8 cellular contexts compared by ENCODE assay signal in genomic region chr19:35745328-35746086, GRCh38. TPM values are rescaled to one million over a fixed set of nuclear protein-coding genes. Genes with fewer than 3 reads are reported as not detected.
DNase-seq lines count a peak whose midpoint lies in the region; ATAC-seq lines count a peak whose summit lies in the region.

Gene PSENEN (plus strand): TSS chr19:35745651. CDS start chr19:35745931, 280 bp downstream.
Gene U2AF1L4 (minus strand): TSS chr19:35745418. CDS start chr19:35745391, 27 bp downstream.

- H3K36me3 Mint-ChIP-seq in activated naive CD4-positive, alpha-beta T cell treated with anti-CD3 and anti-CD28 coated beads, Interleukin-2, amount 50 U/mL, for 72 hours: peaks cover 25 to 31% of the 10 kb centered on the region in 2 donors

- no peaks in the 10 kb centered on the region for H3K9me3 Mint-ChIP-seq in activated naive CD4-positive, alpha-beta T cell treated with anti-CD3 and anti-CD28 coated beads, Interleukin-2, amount 50 U/mL, for 72 hours

- DNase-seq in GM04504 (ENCODE audit: low read depth) (peak; percentile 99), NCI-H1105 treated with DMSO at 0.1 percent for 48 hours (lab: John Stamatoyannopoulos, UW) (peak; percentile 99), SKM-1 treated with dmso at 0.1 percent for 144 hours (lab: John Stamatoyannopoulos, UW; ENCODE audit: unreplicated experiment) (peak; percentile 99), glomerular endothelial cell (ENCODE audit: extremely low read depth, low read depth, low spot score) (peak; percentile 95), nucleus accumbens (lab: John Stamatoyannopoulos, UW) (peak; percentile 79 to 99 (median 96)), superior temporal gyrus (ENCODE audit: extremely low spot score) (peak; percentile 100)
- DNase-seq in activated naive CD4-positive, alpha-beta T cell treated with anti-CD3 and anti-CD28 coated beads, Interleukin-2, amount 50 U/mL, for 72 hours (ENCODE audit: low spot score in 2 of 2): peak; percentile 92 to 98

- ATAC-seq in HG02623 (IDR thresholded peaks at IDR 0.05; ENCODE audit: unreplicated experiment): peak; percentile 37
- peak; percentile 53 to 60 for ATAC-seq in activated naive CD4-positive, alpha-beta T cell treated with anti-CD3 and anti-CD28 coated beads, Interleukin-2, amount 50 U/mL, for 72 hours

- peak within 1 kb of the TSS; percentile 93 to 100 for H3K27ac Mint-ChIP-seq in activated naive CD4-positive, alpha-beta T cell treated with anti-CD3 and anti-CD28 coated beads, Interleukin-2, amount 50 U/mL, for 72 hours

RNA-seq across cellular contexts. Expression of gene PSENEN, which starts in this region (rescaled TPM):
- 10 to 100 TPM; 43.2 to 49.4 TPM for total RNA-seq in activated naive CD4-positive, alpha-beta T cell treated with anti-CD3 and anti-CD28 coated beads, Interleukin-2, amount 50 U/mL, for 72 hours
- total RNA-seq in glomerular endothelial cell: 50.2 and 75.0 TPM in 2 replicates

RNA-seq across cellular contexts. Expression of gene U2AF1L4, which starts in this region (rescaled TPM):
- 10 to 100 TPM; 33.8 to 69.0 TPM for total RNA-seq in activated naive CD4-positive, alpha-beta T cell treated with anti-CD3 and anti-CD28 coated beads, Interleukin-2, amount 50 U/mL, for 72 hours
- total RNA-seq in glomerular endothelial cell: 5.6 and 8.7 TPM in 2 replicates

Comparison
In these comparisons a context has a peak if more than half of its experiments do, and no peak if none do; other contexts are left out.
1. Peak in every context shown above with its lines: DNase-seq and ATAC-seq.